ENCODE assay signal across 10 cellular contexts in the genomic region with DNA sequence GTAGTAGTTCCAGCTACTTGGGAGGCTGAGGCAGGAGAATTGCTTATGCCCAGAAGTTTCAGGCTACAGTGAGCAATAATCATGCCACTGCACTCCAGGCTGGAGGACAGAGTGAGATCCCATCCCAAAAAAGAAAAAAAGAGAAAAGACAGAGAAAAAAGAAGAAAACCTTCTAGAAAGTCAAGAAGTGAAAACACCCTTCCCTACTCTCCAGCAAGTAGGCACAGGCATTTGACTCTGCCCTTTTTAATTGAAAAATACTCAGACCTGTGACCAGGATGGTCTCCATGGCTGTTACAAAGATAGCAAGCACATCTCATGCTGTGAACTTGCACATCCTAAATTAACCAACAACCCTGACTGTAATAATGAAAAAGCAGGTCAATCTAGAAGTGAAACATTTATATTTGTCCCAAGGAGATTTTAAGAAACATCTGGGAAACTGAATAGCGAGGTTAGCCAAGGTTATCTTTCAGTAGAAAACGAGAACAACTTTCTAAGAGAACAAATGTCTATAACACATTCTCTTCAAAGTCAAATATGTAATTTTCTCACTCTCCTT.
DNase-seq lines count a peak whose midpoint lies in the region; ATAC-seq and TF ChIP-seq lines count a peak whose summit lies in the region.
"Had no signal": no experiment of that assay in that cellular context is flagged by ENCODE, and none has a peak within 500 bp of the region (broad histone marks: within the 10 kb centered on the region; RNA-seq: fewer than 3 reads in every experiment).

No MANE protein-coding gene starts in this region.

- TF ChIP-seq CTCF in choroid plexus epithelial cell (conservative IDR thresholded peaks at IDR 0.05; ENCODE audit: low read depth, low read length): no peak

- H3K4me3 ChIP-seq in choroid plexus epithelial cell (ENCODE audit: low read depth, low read length) (peak overlapping the region; percentile 84), skeletal muscle cell (ENCODE audit: low read depth, low read length) (peak overlapping the region; percentile 79)

- ATAC-seq in GM19438 (IDR thresholded peaks at IDR 0.05; ENCODE audit: low read depth, unreplicated experiment): peak; percentile 30
- ATAC-seq in HG03066 (IDR thresholded peaks at IDR 0.05; ENCODE audit: low read depth, unreplicated experiment): peak; percentile 38
- ATAC-seq: HCT116 had no signal

- DNase-seq in choroid plexus epithelial cell (ENCODE audit: low read depth) (no peak), skeletal muscle cell (ENCODE audit: low read depth) (no peak), NCI-H1048 (lab: John Stamatoyannopoulos, UW) (no peak), hippocampal formation (lab: John Stamatoyannopoulos, UW) (no peak)
- DNase-seq in stimulated activated naive CD4-positive, alpha-beta T cell (lab: John Stamatoyannopoulos, UW): no peak
- no peak for DNase-seq in activated effector memory CD4-positive, alpha-beta T cell treated with anti-CD3 and anti-CD28 coated beads, Interleukin-2, amount 50 U/mL, for 16 hours
- DNase-seq: activated T-cell treated with anti-CD3 and anti-CD28 coated beads, Interleukin-2, amount 50 U/mL, for 4 hours had no signal
